35 cellular contexts compared by ENCODE assay signal in the genomic region with DNA sequence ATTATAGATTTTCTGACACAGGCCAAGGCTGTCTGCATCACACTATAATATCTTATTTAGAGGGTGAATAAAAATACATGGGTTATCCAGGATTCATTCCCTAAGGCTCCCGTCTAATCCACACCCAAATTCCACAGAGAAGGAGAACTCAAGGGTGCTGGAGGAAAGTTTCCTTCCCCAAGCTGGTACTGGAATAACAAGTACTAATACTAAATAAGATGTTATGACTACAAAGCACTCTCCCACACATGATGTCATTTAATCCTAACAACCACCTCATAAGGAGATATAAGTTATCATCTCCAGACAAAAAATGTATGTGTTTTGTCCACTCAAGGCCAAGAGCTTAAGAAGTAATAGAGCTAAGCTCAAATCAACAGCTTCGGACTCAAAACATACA.
"Had no signal": no experiment of that assay in that cellular context is flagged by ENCODE, and none has a peak within 500 bp of the region (broad histone marks: within the 10 kb centered on the region; RNA-seq: fewer than 3 reads in every experiment).

No MANE protein-coding gene starts in this region.

- DNase-seq: activated CD4-positive, alpha-beta memory T cell treated with anti-CD3 and anti-CD28 coated beads, Interleukin-2, amount 10 ng/mL, durations not matched to agents 7 days and 5 days; activated CD4-positive, alpha-beta T cell treated with anti-CD3 and anti-CD28 coated beads for 1 hour; activated CD4-positive, alpha-beta T cell treated with anti-CD3 and anti-CD28 coated beads for 36 hours; activated CD4-positive, alpha-beta T cell treated with anti-CD3 and anti-CD28 coated beads for 48 hours; activated CD4-positive, alpha-beta T cell treated with anti-CD3 and anti-CD28 coated beads, Interleukin-2, amount 10 ng/mL, durations not matched to agents 7 days and 5 days; activated CD4-positive, alpha-beta T cell treated with anti-CD3 and anti-CD28 coated beads, Interleukin-2, amount 50 U/mL, for 48 hours; activated CD4-positive, CD25-positive, alpha-beta regulatory T cell; activated CD8-positive, alpha-beta memory T cell treated with anti-CD3 and anti-CD28 coated beads for 24 hours; activated CD8-positive, alpha-beta memory T cell treated with anti-CD3 and anti-CD28 coated beads, Interleukin-2, amount 10 ng/mL, durations not matched to agents 7 days and 5 days; activated CD8-positive, alpha-beta memory T cell treated with anti-CD3 and anti-CD28 coated beads, Interleukin-2, amount 50 U/mL, for 48 hours; activated CD8-positive, alpha-beta T cell treated with anti-CD3 and anti-CD28 coated beads, Interleukin-2, amount 10 ng/mL, durations not matched to agents 7 days and 5 days; activated effector memory CD4-positive, alpha-beta T cell treated with Interleukin-2 at 50 U/mL for 16 hours; activated gamma-delta T cell; activated naive CD4-positive, alpha-beta T cell treated with anti-CD3 and anti-CD28 coated beads, Interleukin-2, amount 10 ng/mL, durations not matched to agents 7 days and 5 days; activated naive CD4-positive, alpha-beta T cell treated with Interleukin-2 at 50 U/mL for 16 hours; activated naive CD8-positive, alpha-beta T cell treated with anti-CD3 and anti-CD28 coated beads, Interleukin-2, amount 10 ng/mL, durations not matched to agents 7 days and 5 days; activated naive CD8-positive, alpha-beta T cell treated with anti-CD3 and anti-CD28 coated beads, Interleukin-2, amount 50 U/mL, for 24 hours; activated T-cell treated with anti-CD3 and anti-CD28 coated beads, Interleukin-2, amount 50 U/mL, for 24 hours; activated T-cell treated with anti-CD3 and anti-CD28 coated beads, Interleukin-2, amount 50 U/mL, for 48 hours; amniotic stem cell; aorta; body of pancreas; brain microvascular endothelial cell; central memory CD4-positive, alpha-beta T cell; T-helper 1 cell; T-helper 2 cell; T-helper 9 cell had no signal

- H3K27ac Mint-ChIP-seq: activated CD4-positive, alpha-beta memory T cell treated with anti-CD3 and anti-CD28 coated beads, Interleukin-2, amount 10 ng/mL, durations not matched to agents 7 days and 5 days; activated CD4-positive, alpha-beta T cell treated with anti-CD3 and anti-CD28 coated beads for 36 hours; activated CD4-positive, alpha-beta T cell treated with anti-CD3 and anti-CD28 coated beads, Interleukin-2, amount 10 ng/mL, durations not matched to agents 7 days and 5 days; activated CD8-positive, alpha-beta memory T cell treated with anti-CD3 and anti-CD28 coated beads, Interleukin-2, amount 10 ng/mL, durations not matched to agents 7 days and 5 days; activated CD8-positive, alpha-beta T cell treated with anti-CD3 and anti-CD28 coated beads, Interleukin-2, amount 10 ng/mL, durations not matched to agents 7 days and 5 days; activated naive CD4-positive, alpha-beta T cell treated with anti-CD3 and anti-CD28 coated beads, Interleukin-2, amount 10 ng/mL, durations not matched to agents 7 days and 5 days; activated naive CD4-positive, alpha-beta T cell treated with anti-CD3 and anti-CD28 coated beads, Interleukin-2, amount 50 U/mL, for 24 hours; activated naive CD8-positive, alpha-beta T cell; activated naive CD8-positive, alpha-beta T cell treated with anti-CD3 and anti-CD28 coated beads, Interleukin-2, amount 10 ng/mL, durations not matched to agents 7 days and 5 days; activated naive CD8-positive, alpha-beta T cell treated with anti-CD3 and anti-CD28 coated beads, Interleukin-2, amount 50 U/mL, for 24 hours; activated T-cell treated with anti-CD3 and anti-CD28 coated beads, Interleukin-2, amount 50 U/mL, for 24 hours; activated T-helper 2 cell treated with anti-CD3 and anti-CD28 coated beads, Interferon-gamma antibody, Interleukin-2, Interleukin-4, amounts not matched to agents 10 μg/mL and 5 μg/mL and 100 μg/mL, durations not matched to agents 14 hours and 24 hours and 36 hours; T-helper 1 cell treated with Interleukin-12 subunit alpha and Interleukin-12 subunit beta and Interleukin-4 antibody, amounts not matched to agents 30 μg/mL and 1 μg/mL, for 36 hours; T-helper 2 cell treated with Interferon-gamma antibody and Interleukin-4, amounts not matched to agents 5 μg/mL and 100 μg/mL, for 36 hours had no signal

- H3K9me3 Mint-ChIP-seq: activated CD4-positive, alpha-beta memory T cell treated with anti-CD3 and anti-CD28 coated beads, Interleukin-2, amount 10 ng/mL, durations not matched to agents 7 days and 5 days; activated CD4-positive, alpha-beta T cell treated with anti-CD3 and anti-CD28 coated beads, Interleukin-2, amount 10 ng/mL, durations not matched to agents 7 days and 5 days; activated naive CD4-positive, alpha-beta T cell treated with anti-CD3 and anti-CD28 coated beads, Interleukin-2, amount 10 ng/mL, durations not matched to agents 7 days and 5 days; activated naive CD4-positive, alpha-beta T cell treated with anti-CD3 and anti-CD28 coated beads, Interleukin-2, amount 50 U/mL, for 24 hours; activated naive CD8-positive, alpha-beta T cell treated with anti-CD3 and anti-CD28 coated beads, Interleukin-2, amount 10 ng/mL, durations not matched to agents 7 days and 5 days; activated naive CD8-positive, alpha-beta T cell treated with anti-CD3 and anti-CD28 coated beads, Interleukin-2, amount 50 U/mL, for 24 hours; activated T-cell treated with anti-CD3 and anti-CD28 coated beads, Interleukin-2, amount 50 U/mL, for 24 hours; activated T-helper 2 cell treated with anti-CD3 and anti-CD28 coated beads, Interferon-gamma antibody, Interleukin-2, Interleukin-4, amounts not matched to agents 10 μg/mL and 5 μg/mL and 100 μg/mL, durations not matched to agents 14 hours and 24 hours and 36 hours; T-helper 1 cell treated with Interleukin-12 subunit alpha and Interleukin-12 subunit beta and Interleukin-4 antibody, amounts not matched to agents 30 μg/mL and 1 μg/mL, for 36 hours; T-helper 2 cell treated with Interferon-gamma antibody and Interleukin-4, amounts not matched to agents 5 μg/mL and 100 μg/mL, for 36 hours had no signal

- H3K4me1 Mint-ChIP-seq: activated CD4-positive, alpha-beta memory T cell treated with anti-CD3 and anti-CD28 coated beads, Interleukin-2, amount 10 ng/mL, durations not matched to agents 7 days and 5 days; activated CD4-positive, alpha-beta T cell treated with anti-CD3 and anti-CD28 coated beads for 36 hours; activated CD4-positive, alpha-beta T cell treated with anti-CD3 and anti-CD28 coated beads, Interleukin-2, amount 10 ng/mL, durations not matched to agents 7 days and 5 days; activated CD8-positive, alpha-beta memory T cell treated with anti-CD3 and anti-CD28 coated beads, Interleukin-2, amount 10 ng/mL, durations not matched to agents 7 days and 5 days; activated naive CD4-positive, alpha-beta T cell treated with anti-CD3 and anti-CD28 coated beads, Interleukin-2, amount 10 ng/mL, durations not matched to agents 7 days and 5 days; activated naive CD4-positive, alpha-beta T cell treated with anti-CD3 and anti-CD28 coated beads, Interleukin-2, amount 50 U/mL, for 24 hours; activated naive CD8-positive, alpha-beta T cell treated with anti-CD3 and anti-CD28 coated beads, Interleukin-2, amount 10 ng/mL, durations not matched to agents 7 days and 5 days; activated naive CD8-positive, alpha-beta T cell treated with anti-CD3 and anti-CD28 coated beads, Interleukin-2, amount 50 U/mL, for 24 hours had no signal

- ATAC-seq: activated CD4-positive, alpha-beta T cell treated with anti-CD3 and anti-CD28 coated beads for 36 hours; activated CD4-positive, CD25-positive, alpha-beta regulatory T cell treated with anti-CD3 and anti-CD28 coated beads, Interleukin-2, amount 50 U/mL, for 24 hours; activated CD8-positive, alpha-beta memory T cell treated with anti-CD3 and anti-CD28 coated beads, Interleukin-2, amount 10 ng/mL, durations not matched to agents 7 days and 5 days; activated CD8-positive, alpha-beta T cell treated with anti-CD3 and anti-CD28 coated beads, Interleukin-2, amount 10 ng/mL, durations not matched to agents 7 days and 5 days; activated naive CD8-positive, alpha-beta T cell treated with anti-CD3 and anti-CD28 coated beads, Interleukin-2, amount 50 U/mL, for 24 hours; body of pancreas had no signal

- H3K27me3 Mint-ChIP-seq: activated CD4-positive, alpha-beta memory T cell treated with anti-CD3 and anti-CD28 coated beads, Interleukin-2, amount 10 ng/mL, durations not matched to agents 7 days and 5 days; activated CD4-positive, alpha-beta T cell treated with anti-CD3 and anti-CD28 coated beads for 36 hours; activated CD4-positive, alpha-beta T cell treated with anti-CD3 and anti-CD28 coated beads, Interleukin-2, amount 10 ng/mL, durations not matched to agents 7 days and 5 days; activated CD8-positive, alpha-beta memory T cell treated with anti-CD3 and anti-CD28 coated beads, Interleukin-2, amount 10 ng/mL, durations not matched to agents 7 days and 5 days; activated naive CD4-positive, alpha-beta T cell treated with anti-CD3 and anti-CD28 coated beads, Interleukin-2, amount 10 ng/mL, durations not matched to agents 7 days and 5 days; activated naive CD4-positive, alpha-beta T cell treated with anti-CD3 and anti-CD28 coated beads, Interleukin-2, amount 50 U/mL, for 24 hours; activated naive CD8-positive, alpha-beta T cell; activated naive CD8-positive, alpha-beta T cell treated with anti-CD3 and anti-CD28 coated beads, Interleukin-2, amount 10 ng/mL, durations not matched to agents 7 days and 5 days; activated naive CD8-positive, alpha-beta T cell treated with anti-CD3 and anti-CD28 coated beads, Interleukin-2, amount 50 U/mL, for 24 hours; activated T-cell treated with anti-CD3 and anti-CD28 coated beads, Interleukin-2, amount 50 U/mL, for 24 hours had no signal

- H3K4me3 Mint-ChIP-seq: activated CD4-positive, alpha-beta memory T cell treated with anti-CD3 and anti-CD28 coated beads, Interleukin-2, amount 10 ng/mL, durations not matched to agents 7 days and 5 days; activated CD4-positive, alpha-beta T cell treated with anti-CD3 and anti-CD28 coated beads for 36 hours; activated CD4-positive, alpha-beta T cell treated with anti-CD3 and anti-CD28 coated beads, Interleukin-2, amount 10 ng/mL, durations not matched to agents 7 days and 5 days; activated CD8-positive, alpha-beta memory T cell treated with anti-CD3 and anti-CD28 coated beads, Interleukin-2, amount 10 ng/mL, durations not matched to agents 7 days and 5 days; activated CD8-positive, alpha-beta T cell treated with anti-CD3 and anti-CD28 coated beads, Interleukin-2, amount 10 ng/mL, durations not matched to agents 7 days and 5 days; activated naive CD4-positive, alpha-beta T cell treated with anti-CD3 and anti-CD28 coated beads, Interleukin-2, amount 10 ng/mL, durations not matched to agents 7 days and 5 days; activated naive CD4-positive, alpha-beta T cell treated with anti-CD3 and anti-CD28 coated beads, Interleukin-2, amount 50 U/mL, for 24 hours; activated naive CD8-positive, alpha-beta T cell; activated naive CD8-positive, alpha-beta T cell treated with anti-CD3 and anti-CD28 coated beads, Interleukin-2, amount 10 ng/mL, durations not matched to agents 7 days and 5 days; activated naive CD8-positive, alpha-beta T cell treated with anti-CD3 and anti-CD28 coated beads, Interleukin-2, amount 50 U/mL, for 24 hours; activated T-cell treated with anti-CD3 and anti-CD28 coated beads, Interleukin-2, amount 50 U/mL, for 24 hours; T-helper 1 cell treated with Interleukin-12 subunit alpha and Interleukin-12 subunit beta and Interleukin-4 antibody, amounts not matched to agents 30 μg/mL and 1 μg/mL, for 36 hours; T-helper 2 cell treated with Interferon-gamma antibody and Interleukin-4, amounts not matched to agents 5 μg/mL and 100 μg/mL, for 36 hours had no signal

- FAIRE-seq: astrocyte, TTC549 had no signal
